9 cellular contexts compared by ENCODE assay signal in genomic region chr7:44630791-44631457, GRCh38. TPM values are rescaled to one million over a fixed set of nuclear protein-coding genes. Genes with fewer than 3 reads are reported as not detected.
DNase-seq lines count a peak whose midpoint lies in the region; ATAC-seq and TF ChIP-seq lines count a peak whose summit lies in the region.
"Had no signal": no experiment of that assay in that cellular context is flagged by ENCODE, and none has a peak within 500 bp of the region (broad histone marks: within the 10 kb centered on the region; RNA-seq: fewer than 3 reads in every experiment).

No MANE protein-coding gene starts in this region.

- H3K79me2 ChIP-seq in OCI-LY1 (ENCODE audit: insufficient read depth, low read length) = no peaks in the 10 kb centered on the region

- H3K27me3 ChIP-seq in Caco-2 (replicated peaks; ENCODE audit: control insufficient read depth, insufficient read depth, low read length) (no peaks in the 10 kb centered on the region), OCI-LY1 (ENCODE audit: insufficient read depth, low read length) (no peaks in the 10 kb centered on the region)

- intact Hi-C loops in Caco-2 (cut with micrococcal nuclease; ENCODE audit: unreplicated experiment) = no loop called here

- H3K4me1 Mint-ChIP-seq in Caco-2 (ENCODE audit: low read depth, unreplicated experiment) (peaks cover 45% of the 10 kb centered on the region), chondrocyte (ENCODE audit: low read depth) (peaks cover 60% of the 10 kb centered on the region), osteocyte (ENCODE audit: unreplicated experiment) (peaks cover 47% of the 10 kb centered on the region)

- H3K27me3 Mint-ChIP-seq in Caco-2 (ENCODE audit: insufficient read depth, unreplicated experiment) (no peaks in the 10 kb centered on the region), chondrocyte (ENCODE audit: low read depth) (no peaks in the 10 kb centered on the region), osteocyte (ENCODE audit: unreplicated experiment) (no peaks in the 10 kb centered on the region)

- H3K4me3 Mint-ChIP-seq in Caco-2 (ENCODE audit: unreplicated experiment) (no peak overlapping the region), chondrocyte (ENCODE audit: unreplicated experiment) (no peak overlapping the region), osteocyte (ENCODE audit: unreplicated experiment) (no peak overlapping the region)

- H3K36me3 Mint-ChIP-seq in Caco-2 (ENCODE audit: insufficient read depth, unreplicated experiment) = peaks cover 73% of the 10 kb centered on the region
- peaks cover 3% of the 10 kb centered on the region for H3K36me3 Mint-ChIP-seq in chondrocyte (ENCODE audit: low read depth)
- peaks cover 8% of the 10 kb centered on the region for H3K36me3 Mint-ChIP-seq in osteocyte (ENCODE audit: unreplicated experiment)

- H3K36me3 ChIP-seq in Caco-2 (ENCODE audit: control insufficient read depth, insufficient read depth, low read length) (no peaks in the 10 kb centered on the region; the same call in 1 of the 2 replicates), OCI-LY1 (ENCODE audit: insufficient read depth, low read length) (peaks cover 16% of the 10 kb centered on the region)

- H4K20me1 ChIP-seq in OCI-LY1 (ENCODE audit: insufficient read depth, low read length) = no peaks in the 10 kb centered on the region

- H3K9me3 Mint-ChIP-seq in Caco-2 (ENCODE audit: unreplicated experiment) = no peaks in the 10 kb centered on the region
- H3K9me3 Mint-ChIP-seq in chondrocyte (ENCODE audit: low read depth) = no peaks in the 10 kb centered on the region
- no peaks in the 10 kb centered on the region for H3K9me3 Mint-ChIP-seq in osteocyte (ENCODE audit: unreplicated experiment)

- CTCF ChIA-PET in Caco-2 (lab: Charles Lee) = interaction anchor here (0.6 kb wide), 1 partner anchor 10 kb away, joined by 4 read pairs; no protein-coding TSS in a partner anchor

- DNase-seq in Caco-2 (no peak), chondrocyte (ENCODE audit: low spot score) (no peak), osteocyte (ENCODE audit: extremely low spot score, unreplicated experiment) (no peak), GM19238 (ENCODE audit: insufficient read length, low spot score) (no peak)
- DNase-seq: activated CD4-positive, alpha-beta T cell treated with anti-CD3 and anti-CD28 coated beads, Interleukin-2, amount 50 U/mL, for 4 hours had no signal

- H3F3A ChIP-seq in OCI-LY1 (ENCODE audit: insufficient read depth, low read length) = no peaks in the 10 kb centered on the region

- H3K4me1 ChIP-seq in Caco-2 = peaks cover 42% of the 10 kb centered on the region
- H3K4me1 ChIP-seq in OCI-LY1 (ENCODE audit: insufficient read depth, low read length, severe bottlenecking) = peaks cover 59% of the 10 kb centered on the region

- H3K9me3 ChIP-seq in Caco-2 = no peaks in the 10 kb centered on the region
- no peaks in the 10 kb centered on the region for H3K9me3 ChIP-seq in OCI-LY1 (ENCODE audit: low read length)

- peak overlapping the region; percentile 60 for H3K4me2 ChIP-seq in OCI-LY1 (ENCODE audit: low read length)

- H3K4me3 ChIP-seq in Caco-2 (ENCODE audit: low read depth, low read length) (no peak overlapping the region), OCI-LY1 (ENCODE audit: low read depth, low read length, poor library complexity, severe bottlenecking) (no peak overlapping the region)

- TF ChIP-seq CTCF in Caco-2 (IDR thresholded peaks at IDR 0.05; ENCODE audit: insufficient read depth in 1 of 2, low read depth in 1 of 2, low read length in 1 of 2, severe bottlenecking in 1 of 2, unreplicated experiment in 1 of 2) (no peak), OCI-LY1 (IDR thresholded peaks at IDR 0.05; ENCODE audit: low read length) (no peak), chondrocyte (IDR thresholded peaks at IDR 0.05) (no peak), osteocyte (IDR thresholded peaks at IDR 0.05) (no peak)

- POLR2A ChIA-PET in Caco-2 (lab: Charles Lee) = no interaction called here

- H3K27ac ChIP-seq in OCI-LY1 (ENCODE audit: low read depth, low read length, poor library complexity, severe bottlenecking) = peak overlapping the region; percentile 95

- no TSS peak for BruUV-seq in Caco-2 (replicated peaks; lab: Mats Ljungman, UMichigan)

- H3K9me2 ChIP-seq in OCI-LY1 (ENCODE audit: low read depth, low read length) = no peaks in the 10 kb centered on the region

- H2AFZ ChIP-seq in OCI-LY1 (ENCODE audit: low read length) = no peak overlapping the region

- H3K9ac ChIP-seq in OCI-LY1 (ENCODE audit: low read length) = peak overlapping the region; percentile 49; the same call in 1 of the 2 replicates

- no peak for ATAC-seq in GM21576 (IDR thresholded peaks at IDR 0.05; ENCODE audit: unreplicated experiment)
- ATAC-seq in GM19395 (IDR thresholded peaks at IDR 0.05; ENCODE audit: unreplicated experiment) = no peak
- ATAC-seq in GM21529 (IDR thresholded peaks at IDR 0.05; ENCODE audit: unreplicated experiment) = no peak

- H3K27ac Mint-ChIP-seq in Caco-2 (ENCODE audit: unreplicated experiment) (peak overlapping the region; percentile 29), chondrocyte (ENCODE audit: unreplicated experiment) (peak overlapping the region; percentile 97), osteocyte (ENCODE audit: unreplicated experiment) (peak overlapping the region; percentile 90)

RNA-seq across cellular contexts. Expression of gene OGDH, which starts 24.5 kb away (rescaled TPM):
- total RNA-seq in Caco-2 (2022) = 62.1 and 64.5 TPM in 2 replicates
- total RNA-seq in chondrocyte = 80.0 to 128 TPM (median 83.7 TPM) in 3 replicates
- 68.0 and 69.3 TPM in 2 replicates for total RNA-seq in osteocyte

RNA-seq across cellular contexts. Expression of gene TMED4, which starts 48.9 kb away (rescaled TPM):
- total RNA-seq in Caco-2 (2022) (93.4 and 96.6 TPM in 2 replicates), chondrocyte (55.1 to 65.9 TPM (median 55.6 TPM) in 3 replicates), osteocyte (88.6 and 89.6 TPM in 2 replicates)

RNA-seq across cellular contexts. Expression of gene DDX56, which starts 57.2 kb away (rescaled TPM):
- total RNA-seq in Caco-2 (2022) (135 and 154 TPM in 2 replicates), chondrocyte (48.7 to 52.7 TPM (median 49.9 TPM) in 3 replicates), osteocyte (67.0 and 69.0 TPM in 2 replicates)

Comparison
In these comparisons a context has a peak if more than half of its experiments do, and no peak if none do; other contexts are left out.
1. H3K27ac Mint-ChIP-seq: peak in every context shown above with its lines; median percentile 97 in chondrocyte; 90 in osteocyte; 29 in Caco-2.